Comparison of ENCODE assay signal across 2 cellular contexts in genomic region chr16:86846136-86846535, GRCh38.
TF ChIP-seq lines count a peak whose summit lies in the region.

No MANE protein-coding gene starts in this region.

TF ChIP-seq in IMR-90, 13 proteins besides CTCF, POLR2A, EP300 and RAD21:
- TF ChIP-seq RFX5 (IDR thresholded peaks at IDR 0.05; ENCODE audit: low read depth, low read length): no peak

TF ChIP-seq in SK-N-SH, 30 proteins besides CTCF, POLR2A, EP300 and RAD21:
- no peak for TF ChIP-seq NFIC (IDR thresholded peaks at IDR 0.05; ENCODE audit: borderline replicate concordance)
- no peak for TF ChIP-seq YY1 (IDR thresholded peaks at IDR 0.05; ENCODE audit: low read depth)
- TF ChIP-seq RXRA (IDR thresholded peaks at IDR 0.05; ENCODE audit: borderline replicate concordance, low read depth): no peak
- TF ChIP-seq EZH2phosphoT487 (IDR thresholded peaks at IDR 0.05; ENCODE audit: borderline replicate concordance, low read depth): no peak
- TF ChIP-seq SMC3 (IDR thresholded peaks at IDR 0.05; ENCODE audit: low read depth, low read length): no peak
- TF ChIP-seq RCOR1 (IDR thresholded peaks at IDR 0.05; ENCODE audit: low read length): no peak
- TF ChIP-seq, protein P1, sequence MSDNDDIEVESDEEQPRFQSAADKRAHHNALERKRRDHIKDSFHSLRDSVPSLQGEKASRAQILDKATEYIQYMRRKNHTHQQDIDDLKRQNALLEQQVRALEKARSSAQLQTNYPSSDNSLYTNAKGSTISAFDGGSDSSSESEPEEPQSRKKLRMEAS (IDR thresholded peaks at IDR 0.05; ENCODE audit: low read depth): no peak
- TF ChIP-seq GABPA (IDR thresholded peaks at IDR 0.05; ENCODE audit: low read depth): no peak
- no peak for TF ChIP-seq REST (IDR thresholded peaks at IDR 0.05; ENCODE audit: low read depth, low read length)
- no peak for TF ChIP-seq SIN3A (IDR thresholded peaks at IDR 0.05; ENCODE audit: borderline replicate concordance, low read depth, low read length)
- TF ChIP-seq TCF12 (IDR thresholded peaks at IDR 0.05): no peak
- TF ChIP-seq ZBTB33 (IDR thresholded peaks at IDR 0.05; ENCODE audit: borderline replicate concordance, low read depth): no peak
- TF ChIP-seq JUND (IDR thresholded peaks at IDR 0.05): no peak
- TF ChIP-seq TEAD4 (IDR thresholded peaks at IDR 0.05; ENCODE audit: borderline replicate concordance, insufficient read depth): no peak
- no peak for TF ChIP-seq FOSL2 (IDR thresholded peaks at IDR 0.05; ENCODE audit: borderline replicate concordance, low read depth)
- no peak for TF ChIP-seq MXI1 (IDR thresholded peaks at IDR 0.05; ENCODE audit: low read depth, low read length)
- TF ChIP-seq FOXM1 (IDR thresholded peaks at IDR 0.05; ENCODE audit: low read depth): no peak
- TF ChIP-seq ELF1 (IDR thresholded peaks at IDR 0.05): no peak
- TF ChIP-seq POLR2AphosphoS5 (IDR thresholded peaks at IDR 0.05; ENCODE audit: low read depth, low read length): no peak
- TF ChIP-seq RFX5 (IDR thresholded peaks at IDR 0.05; ENCODE audit: low read length): no peak
